In the genomic region with DNA sequence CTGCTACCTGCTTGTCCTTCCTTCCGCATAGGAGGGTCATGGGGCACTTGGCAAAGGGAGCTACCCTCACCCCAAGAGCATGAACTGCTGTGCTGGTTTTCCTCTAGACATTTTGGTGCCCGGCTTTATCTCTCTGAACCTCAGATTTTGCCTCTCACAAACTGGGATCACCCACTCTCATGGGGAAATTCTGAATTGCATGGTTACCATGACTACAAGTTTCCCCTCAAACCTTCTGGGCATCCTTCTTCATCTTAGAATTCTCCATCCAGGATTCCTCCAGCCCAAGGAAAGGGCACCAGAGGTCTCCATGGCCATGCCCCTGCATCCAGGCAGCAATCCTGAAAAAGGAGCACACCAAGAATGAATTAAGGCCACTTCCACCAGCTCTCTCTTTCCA, we compare ENCODE assay signal across 23 cellular contexts.
"Had no signal": no experiment of that assay in that cellular context is flagged by ENCODE, and none has a peak within 500 bp of the region (broad histone marks: within the 10 kb centered on the region; RNA-seq: fewer than 3 reads in every experiment).

No MANE protein-coding gene starts in this region.

- H3K27me3 ChIP-seq: testis, upper lobe of left lung, uterus had no signal

- H3K27ac Mint-ChIP-seq: effector memory CD8-positive, alpha-beta T cell had no signal

- H3K9me3 Mint-ChIP-seq: central memory CD8-positive, alpha-beta T cell; effector memory CD8-positive, alpha-beta T cell; nephron progenitor cell had no signal

- H3K4me1 ChIP-seq: gastroesophageal sphincter, psoas muscle, testis, uterus had no signal

- H3K27ac ChIP-seq: epithelial cell of prostate, gastroesophageal sphincter, neutrophil, psoas muscle, testis, upper lobe of left lung, uterus had no signal

- H3K4me1 Mint-ChIP-seq: central memory CD8-positive, alpha-beta T cell; naive thymus-derived CD4-positive, alpha-beta T cell had no signal

- DNase-seq: effector memory CD8-positive, alpha-beta T cell; esophagus squamous epithelium; foreskin fibroblast; hippocampal formation; left colon; left ventricle myocardium superior; mesendoderm; naive thymus-derived CD4-positive, alpha-beta T cell; nephron progenitor cell; psoas muscle; retina; stimulated activated CD4-positive, alpha-beta T cell treated with anti-CD3 and anti-CD28 coated beads, Interleukin-2, amount 100 ng/mL, for 48 hours; stimulated activated naive CD8-positive, alpha-beta T cell treated with anti-CD3 and anti-CD28 coated beads, Interleukin-15, Interleukin-2, amounts not matched to agents 100 U/mL and 50 U/mL, for 24 hours; testis; upper lobe of left lung; uterus had no signal

- H3K4me3 Mint-ChIP-seq: central memory CD8-positive, alpha-beta T cell; effector memory CD8-positive, alpha-beta T cell; naive thymus-derived CD4-positive, alpha-beta T cell; nephron progenitor cell had no signal

- H3K36me3 ChIP-seq: gastroesophageal sphincter, neutrophil, upper lobe of left lung, uterus had no signal

- H3K4me3 ChIP-seq: esophagus squamous epithelium, gastroesophageal sphincter, lung, psoas muscle, skin epidermis, testis, upper lobe of left lung, uterus had no signal

- ATAC-seq: effector memory CD8-positive, alpha-beta T cell; gastroesophageal sphincter; naive thymus-derived CD4-positive, alpha-beta T cell; psoas muscle; sciatic nerve; stimulated activated naive CD8-positive, alpha-beta T cell treated with anti-CD3 and anti-CD28 coated beads, Interleukin-15, Interleukin-2, amounts not matched to agents 100 U/mL and 50 U/mL, for 24 hours had no signal

- H3K9me3 ChIP-seq: esophagus squamous epithelium, gastroesophageal sphincter, neutrophil, psoas muscle, testis, upper lobe of left lung, uterus had no signal

- H3K36me3 Mint-ChIP-seq: naive thymus-derived CD4-positive, alpha-beta T cell had no signal
